1 cellular context compared by ENCODE assay signal in genomic region chr15:40339621-40339945, GRCh38.
TF ChIP-seq lines count a peak whose summit lies in the region.

No MANE protein-coding gene starts in this region.

TF ChIP-seq in K562, 482 proteins besides CTCF, POLR2A, EP300 and RAD21:
- TF ChIP-seq PYGO2 (tag; IDR thresholded peaks at IDR 0.05) (no peak), ZBTB17 (CRISPR knock-in tag; IDR thresholded peaks at IDR 0.05) (no peak), ADNP (tag; IDR thresholded peaks at IDR 0.05) (no peak), SMC3 (conservative IDR thresholded peaks at IDR 0.05; ENCODE audit: insufficient read depth, low read depth, low read length) (0 out of 2 replicates have a peak, but pooled peaks have one; percentile 15), TRIM24 (IDR thresholded peaks at IDR 0.05) (no peak), ZC3H11A (IDR thresholded peaks at IDR 0.05; ENCODE audit: low read depth, low read length) (no peak)
TF ChIP-seq in K562: peak in this region for 1.
